In the genomic region with DNA sequence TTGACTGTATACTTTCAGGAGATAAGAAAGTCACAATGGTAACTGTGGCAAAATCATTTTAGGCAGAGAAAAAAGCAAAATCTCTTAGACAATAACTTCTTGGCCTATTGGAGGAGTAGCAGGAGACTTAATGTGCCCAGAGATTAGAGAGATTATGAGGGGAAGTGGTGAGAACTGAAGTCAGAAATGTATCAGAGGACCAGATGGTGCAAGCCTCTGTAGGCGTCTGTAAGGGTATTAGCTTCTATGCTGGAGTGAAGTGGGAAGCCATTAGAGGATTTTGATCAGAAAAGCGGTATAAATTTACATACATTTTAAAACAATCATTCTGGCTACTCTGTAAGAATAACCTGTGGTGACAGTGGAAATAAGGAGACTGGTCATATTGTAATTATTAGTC, we compare ENCODE assay signal across 24 cellular contexts.
"Had no signal": no experiment of that assay in that cellular context is flagged by ENCODE, and none has a peak within 500 bp of the region (broad histone marks: within the 10 kb centered on the region; RNA-seq: fewer than 3 reads in every experiment).

No MANE protein-coding gene starts in this region.

- H3K27me3 ChIP-seq: esophagus squamous epithelium, heart right ventricle, left lung, neural progenitor cell, right atrium auricular region, stomach, thyroid gland, vagina had no signal

- H3K4me3 ChIP-seq: esophagus squamous epithelium, heart right ventricle, left lung, mucosa of descending colon, neural progenitor cell, prostate gland, right atrium auricular region, smooth muscle cell, stomach, thyroid gland, vagina had no signal

- DNase-seq: effector memory CD8-positive, alpha-beta T cell; erythroblast; esophagus squamous epithelium; foreskin melanocyte; glutamatergic neuron; heart right ventricle; hippocampal formation; left cardiac atrium; left lung; mesenchymal stem cell; mucosa of descending colon; naive B cell; stimulated activated CD4-positive, alpha-beta T cell treated with anti-CD3 and anti-CD28 coated beads, Interleukin-12 subunit alpha, Interleukin-12 subunit beta, amount 100 ng/mL, for 4 hours; stimulated activated CD4-positive, alpha-beta T cell treated with anti-CD3 and anti-CD28 coated beads, Interleukin-2, amount 100 ng/mL, for 24 hours; stimulated activated CD4-positive, alpha-beta T cell treated with anti-CD3 and anti-CD28 coated beads, Interleukin-4, amount 100 ng/mL, for 24 hours; stimulated activated naive CD4-positive, alpha-beta T cell treated with Interleukin-2 at 50 U/mL for 16 hours; stomach; thyroid gland; trophoblast cell had no signal

- H3K27ac ChIP-seq: esophagus squamous epithelium, heart right ventricle, left lung, neural progenitor cell, prostate gland, right atrium auricular region, stomach, thyroid gland, vagina had no signal

- H3K9me3 ChIP-seq: esophagus squamous epithelium, mucosa of descending colon, prostate gland, thyroid gland, vagina had no signal

- H3K36me3 ChIP-seq: esophagus squamous epithelium, heart right ventricle, left lung, neural progenitor cell, prostate gland, right atrium auricular region, stomach, thyroid gland, vagina had no signal
